25 cellular contexts compared by ENCODE assay signal in genomic region chr5:95114902-95115301, GRCh38.
"Had no signal": no experiment of that assay in that cellular context is flagged by ENCODE, and none has a peak within 500 bp of the region (broad histone marks: within the 10 kb centered on the region; RNA-seq: fewer than 3 reads in every experiment).

No MANE protein-coding gene starts in this region.

- H3K27ac ChIP-seq: stomach, suprapubic skin, testis, thoracic aorta, thyroid gland, tibial artery, tibial nerve, transverse colon, upper lobe of right lung, uterus, vagina had no signal

- DNase-seq: stimulated activated CD4-positive, alpha-beta T cell treated with anti-CD3 and anti-CD28 coated beads, Interleukin-2, amount 100 ng/mL, for 48 hours; stimulated activated CD4-positive, alpha-beta T cell treated with anti-CD3 and anti-CD28 coated beads, Interleukin-4, amount 100 ng/mL, for 1 hour; stimulated activated CD4-positive, alpha-beta T cell treated with anti-CD3 and anti-CD28 coated beads, Interleukin-4, amount 100 ng/mL, for 24 hours; stimulated activated CD4-positive, alpha-beta T cell treated with anti-CD3 and anti-CD28 coated beads, Interleukin-4, amount 100 ng/mL, for 4 hours; stimulated activated CD8-positive, alpha-beta memory T cell treated with anti-CD3 and anti-CD28 coated beads, Interleukin-4, amount 100 ng/mL, for 48 hours; stimulated activated naive B cell treated with anti-CD40 and anti-IgM and Interleukin-4, amounts not matched to agents 10 μg/mL and 1 μg/mL and 100 μg/mL, for 72 hours; stimulated activated naive CD4-positive, alpha-beta T cell; stimulated activated naive CD4-positive, alpha-beta T cell treated with Interleukin-2 at 50 U/mL for 16 hours; stimulated activated naive CD8-positive, alpha-beta T cell treated with anti-CD3 and anti-CD28 coated beads, Interleukin-15, amount 100 ng/mL, for 72 hours; stimulated activated naive CD8-positive, alpha-beta T cell treated with anti-CD3 and anti-CD28 coated beads, Interleukin-15, Interleukin-2, amounts not matched to agents 100 U/mL and 50 U/mL, for 24 hours; stomach; substantia nigra; testis; tibial artery; transverse colon; trophoblast cell; upper lobe of left lung; upper lobe of right lung; uterus had no signal

- H3K4me3 ChIP-seq: stomach, suprapubic skin, testis, thoracic aorta, thyroid gland, tibial artery, tibial nerve, transverse colon, upper lobe of left lung, upper lobe of right lung, uterus, vagina had no signal

- H3K9me3 ChIP-seq: suprapubic skin, testis, thoracic aorta, thyroid gland, transverse colon, upper lobe of left lung, upper lobe of right lung, uterus, vagina had no signal

- H3K36me3 ChIP-seq: stomach, suprapubic skin, thoracic aorta, thyroid gland, tibial artery, tibial nerve, transverse colon, upper lobe of left lung, upper lobe of right lung, uterus, vagina had no signal

- H3K27me3 ChIP-seq: stomach, suprapubic skin, testis, thyroid gland, tibial artery, tibial nerve, transverse colon, upper lobe of left lung, upper lobe of right lung, vagina had no signal

- H3K4me1 ChIP-seq: stomach, suprapubic skin, testis, thyroid gland, tibial artery, tibial nerve, transverse colon, upper lobe of right lung, uterus, vagina had no signal

- ATAC-seq: stimulated activated memory B cell treated with anti-CD40 and anti-IgM and Interleukin-4, amounts not matched to agents 10 μg/mL and 1 μg/mL and 100 μg/mL, for 72 hours; stimulated activated naive B cell treated with anti-CD40 and anti-IgM and Interleukin-4, amounts not matched to agents 10 μg/mL and 1 μg/mL and 100 μg/mL, for 72 hours; stimulated activated naive CD8-positive, alpha-beta T cell treated with anti-CD3 and anti-CD28 coated beads, Interleukin-15, Interleukin-2, amounts not matched to agents 100 U/mL and 50 U/mL, for 24 hours; upper lobe of right lung had no signal
